ENCODE assay signal across 3 cellular contexts in the genomic region with DNA sequence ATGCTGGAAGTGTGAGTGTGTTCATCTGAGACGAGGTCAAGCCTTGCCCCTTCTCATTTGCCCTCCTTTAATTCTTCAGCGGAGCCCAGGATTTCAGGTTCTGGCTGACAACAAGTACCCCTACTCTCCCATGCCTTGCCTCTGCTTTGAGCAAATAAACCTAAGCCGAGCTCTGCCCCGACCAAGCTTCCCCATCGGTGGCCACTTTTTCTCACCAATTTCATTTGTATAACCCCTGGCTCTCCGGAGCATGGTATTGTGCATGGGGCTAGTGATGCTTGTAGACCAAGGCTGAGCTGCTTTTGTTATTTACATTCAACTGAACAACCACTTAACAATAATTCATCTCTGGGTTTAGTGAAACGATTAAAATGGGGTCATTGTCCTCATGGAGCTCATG.
"Had no signal": no experiment of that assay in that cellular context is flagged by ENCODE, and none has a peak within 500 bp of the region (broad histone marks: within the 10 kb centered on the region; RNA-seq: fewer than 3 reads in every experiment).

No MANE protein-coding gene starts in this region.

- DNase-seq: GDM1, GF-D8 had no signal

- H3K4me3 ChIP-seq: GM12878 had no signal

- ATAC-seq: GM12878 had no signal
